23 cellular contexts compared by ENCODE assay signal in the genomic region with DNA sequence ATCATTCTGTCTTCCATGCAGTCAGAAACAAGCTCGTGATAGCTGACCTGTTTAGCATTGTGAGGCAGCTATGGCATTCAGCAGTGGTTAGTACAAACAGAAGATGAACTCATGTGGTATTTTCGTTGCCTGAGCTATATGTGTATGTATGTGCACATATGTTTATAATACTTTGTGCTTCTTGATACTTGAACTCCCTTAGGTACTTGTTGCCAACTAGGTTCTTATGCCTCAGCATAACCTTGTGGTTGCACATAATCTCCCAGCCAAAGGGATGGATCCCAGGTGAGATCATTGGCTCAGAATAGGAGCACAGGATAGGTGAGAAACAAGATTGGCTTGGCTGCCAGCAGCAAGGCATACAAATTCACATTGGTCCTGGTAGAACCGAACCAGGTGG.
"Had no signal": no experiment of that assay in that cellular context is flagged by ENCODE, and none has a peak within 500 bp of the region (broad histone marks: within the 10 kb centered on the region; RNA-seq: fewer than 3 reads in every experiment).

No MANE protein-coding gene starts in this region.

- H3K4me1 ChIP-seq: esophagus muscularis mucosa, prostate gland, spleen, testis had no signal

- H3K27ac Mint-ChIP-seq: activated CD8-positive, alpha-beta T cell treated with anti-CD3 and anti-CD28 coated beads for 36 hours; activated naive CD4-positive, alpha-beta T cell treated with anti-CD3 and anti-CD28 coated beads, Interleukin-2, amount 50 U/mL, for 24 hours; activated naive CD8-positive, alpha-beta T cell treated with anti-CD3 and anti-CD28 coated beads, Interleukin-2, amount 50 U/mL, for 24 hours; activated T-helper 17 cell treated with anti-CD3 and anti-CD28 coated beads, Interleukin-2, amount 50 U/mL, for 72 hours; T-helper 17 cell had no signal

- DNase-seq: activated CD4-positive, alpha-beta T cell treated with anti-CD3 and anti-CD28 coated beads, Interleukin-2, amount 50 U/mL, for 1 hour; activated CD4-positive, CD25-positive, alpha-beta regulatory T cell treated with anti-CD3 and anti-CD28 coated beads, Interleukin-2, amount 50 U/mL, for 72 hours; activated CD8-positive, alpha-beta T cell treated with anti-CD3 and anti-CD28 coated beads for 36 hours; activated gamma-delta T cell treated with Interleukin-2 at 50 U/mL for 16 hours; activated naive CD8-positive, alpha-beta T cell treated with anti-CD3 and anti-CD28 coated beads, Interleukin-2, amount 50 U/mL, for 24 hours; activated T-cell treated with anti-CD3 and anti-CD28 coated beads, Interleukin-2, amount 50 U/mL, for 4 hours; amygdala; foreskin melanocyte; islet precursor cell; left cardiac atrium; mammary epithelial cell; naive B cell; pancreas; spleen; stimulated activated naive CD4-positive, alpha-beta T cell treated with Interleukin-2 at 50 U/mL for 16 hours; T-helper 17 cell; T1000; testis; trophoblast cell had no signal

- H3K4me3 Mint-ChIP-seq: activated CD8-positive, alpha-beta T cell treated with anti-CD3 and anti-CD28 coated beads for 36 hours; activated naive CD4-positive, alpha-beta T cell treated with anti-CD3 and anti-CD28 coated beads, Interleukin-2, amount 50 U/mL, for 24 hours; activated naive CD8-positive, alpha-beta T cell treated with anti-CD3 and anti-CD28 coated beads, Interleukin-2, amount 50 U/mL, for 24 hours; activated T-cell treated with anti-CD3 and anti-CD28 coated beads, Interleukin-2, amount 50 U/mL, for 4 hours; activated T-helper 17 cell treated with anti-CD3 and anti-CD28 coated beads, Interleukin-2, amount 50 U/mL, for 72 hours; naive B cell; T-helper 17 cell had no signal

- H3K27me3 Mint-ChIP-seq: activated CD8-positive, alpha-beta T cell treated with anti-CD3 and anti-CD28 coated beads for 36 hours; activated naive CD4-positive, alpha-beta T cell treated with anti-CD3 and anti-CD28 coated beads, Interleukin-2, amount 50 U/mL, for 24 hours; activated naive CD8-positive, alpha-beta T cell treated with anti-CD3 and anti-CD28 coated beads, Interleukin-2, amount 50 U/mL, for 24 hours; activated T-helper 17 cell treated with anti-CD3 and anti-CD28 coated beads, Interleukin-2, amount 50 U/mL, for 72 hours; naive B cell; T-helper 17 cell had no signal

- H3K4me3 ChIP-seq: esophagus muscularis mucosa, pancreas, prostate gland, spleen, testis had no signal

- H3K36me3 ChIP-seq: pancreas, prostate gland had no signal

- ATAC-seq: activated CD8-positive, alpha-beta T cell treated with anti-CD3 and anti-CD28 coated beads for 36 hours; activated naive CD8-positive, alpha-beta T cell treated with anti-CD3 and anti-CD28 coated beads, Interleukin-2, amount 50 U/mL, for 24 hours; activated T-cell treated with anti-CD3 and anti-CD28 coated beads, Interleukin-2, amount 50 U/mL, for 4 hours; activated T-helper 17 cell treated with anti-CD3 and anti-CD28 coated beads, Interleukin-2, amount 50 U/mL, for 72 hours; left cardiac atrium; T-helper 17 cell had no signal

- H3K4me1 Mint-ChIP-seq: activated naive CD4-positive, alpha-beta T cell treated with anti-CD3 and anti-CD28 coated beads, Interleukin-2, amount 50 U/mL, for 24 hours; naive B cell; T-helper 17 cell had no signal

- H3K27me3 ChIP-seq: esophagus muscularis mucosa, pancreas, spleen, testis had no signal

- H3K9me3 ChIP-seq: esophagus muscularis mucosa, pancreas, prostate gland, testis had no signal

- H3K9me3 Mint-ChIP-seq: activated naive CD4-positive, alpha-beta T cell treated with anti-CD3 and anti-CD28 coated beads, Interleukin-2, amount 50 U/mL, for 24 hours; activated naive CD8-positive, alpha-beta T cell treated with anti-CD3 and anti-CD28 coated beads, Interleukin-2, amount 50 U/mL, for 24 hours; activated T-helper 17 cell treated with anti-CD3 and anti-CD28 coated beads, Interleukin-2, amount 50 U/mL, for 72 hours had no signal

- H3K27ac ChIP-seq: esophagus muscularis mucosa, pancreas, prostate gland, spleen, testis had no signal
